In the genomic region with DNA sequence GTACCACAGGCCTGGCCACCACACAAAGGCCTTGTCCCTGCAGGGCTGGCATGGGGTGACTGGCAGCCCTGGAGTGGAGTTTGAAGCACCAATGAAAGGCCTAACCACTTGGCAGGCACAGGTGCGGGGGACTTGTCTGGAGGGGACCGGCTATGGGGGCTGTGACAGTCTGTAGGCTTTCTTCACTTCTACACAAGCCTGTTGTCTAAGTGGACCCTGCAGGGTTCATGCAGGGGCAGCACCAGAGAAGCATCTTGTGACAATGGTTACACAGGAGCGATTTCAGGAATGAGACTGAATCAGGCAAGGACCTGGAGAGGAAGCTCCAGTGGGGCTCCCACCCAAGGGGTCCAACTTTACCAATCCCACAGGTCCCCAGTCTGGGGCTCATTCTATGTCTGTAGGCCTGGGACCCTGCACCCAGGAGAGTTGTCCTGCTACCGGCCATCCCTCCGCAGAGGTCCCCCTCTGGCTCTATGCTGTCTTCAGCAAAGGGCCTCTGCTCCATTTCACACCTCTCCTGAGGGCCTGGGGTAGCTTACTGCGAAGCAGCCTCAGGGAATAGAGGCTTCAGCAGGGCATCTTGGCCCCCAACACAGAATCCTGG, we compare ENCODE assay signal across 22 cellular contexts. TPM values are rescaled to one million over a fixed set of nuclear protein-coding genes. Genes with fewer than 3 reads are reported as not detected.
A peak's percentile ranks its signal among the peaks of the same experiment; 100 is the strongest.
DNase-seq lines count a peak whose midpoint lies in the region; ATAC-seq, FAIRE-seq and TF ChIP-seq lines count a peak whose summit lies in the region.
"Had no signal": no experiment of that assay in that cellular context is flagged by ENCODE, and none has a peak within 500 bp of the region (broad histone marks: within the 10 kb centered on the region; RNA-seq: fewer than 3 reads in every experiment).

No MANE protein-coding gene starts in this region.

- peaks cover 23% of the 10 kb centered on the region for H3K4me1 Mint-ChIP-seq in activated CD4-positive, alpha-beta T cell treated with anti-CD3 and anti-CD28 coated beads for 36 hours
- H3K4me1 Mint-ChIP-seq in CD8-positive, alpha-beta T cell (ENCODE audit: low read depth): peaks cover 49% of the 10 kb centered on the region
- peaks cover 23% of the 10 kb centered on the region for H3K4me1 Mint-ChIP-seq in activated CD8-positive, alpha-beta T cell treated with anti-CD3 and anti-CD28 coated beads for 36 hours (ENCODE audit: low read depth)
- peaks cover 19 to 55% (median 51%) of the 10 kb centered on the region in 4 donors for H3K4me1 Mint-ChIP-seq in naive thymus-derived CD8-positive, alpha-beta T cell

- H3K36me3 Mint-ChIP-seq in activated CD4-positive, alpha-beta T cell treated with anti-CD3 and anti-CD28 coated beads for 36 hours (ENCODE audit: low read depth): peaks cover 12% of the 10 kb centered on the region
- peaks cover 15% of the 10 kb centered on the region for H3K36me3 Mint-ChIP-seq in CD8-positive, alpha-beta T cell
- H3K36me3 Mint-ChIP-seq in activated CD8-positive, alpha-beta T cell treated with anti-CD3 and anti-CD28 coated beads for 36 hours (ENCODE audit: low read depth): peaks cover 13% of the 10 kb centered on the region
- H3K36me3 Mint-ChIP-seq in naive thymus-derived CD8-positive, alpha-beta T cell: peaks cover 0 to 8% (median 0%) of the 10 kb centered on the region in 3 donors

- H3K36me3 ChIP-seq in CD8-positive, alpha-beta T cell (ENCODE audit: insufficient read depth, low read length): no peaks in the 10 kb centered on the region
- H3K36me3 ChIP-seq: ovary had no signal

- CTCF ChIA-PET in activated CD4-positive, alpha-beta T cell treated with anti-CD3 and anti-CD28 coated beads for 36 hours (lab: Charles Lee): no interaction called here
- CTCF ChIA-PET in CD8-positive, alpha-beta T cell (lab: Charles Lee): interaction anchor here (1.1 kb wide), 1 partner anchor 136 kb away, joined by 3 read pairs; no protein-coding TSS in a partner anchor
- CTCF ChIA-PET in activated CD8-positive, alpha-beta T cell treated with anti-CD3 and anti-CD28 coated beads for 36 hours (lab: Charles Lee): no interaction called here

- POLR2A ChIA-PET in activated CD4-positive, alpha-beta T cell treated with anti-CD3 and anti-CD28 coated beads for 36 hours (lab: Charles Lee): no interaction called here
- POLR2A ChIA-PET in CD8-positive, alpha-beta T cell (lab: Charles Lee): interaction anchor here (0.8 kb wide), 1 partner anchor 12 kb away, joined by 3 read pairs; no protein-coding TSS in a partner anchor
- POLR2A ChIA-PET in activated CD8-positive, alpha-beta T cell treated with anti-CD3 and anti-CD28 coated beads for 36 hours (lab: Charles Lee): interaction anchor here (1.5 kb wide), 1 partner anchor 8 kb away, joined by 3 read pairs; no protein-coding TSS in a partner anchor
- POLR2A ChIA-PET in naive thymus-derived CD8-positive, alpha-beta T cell (lab: Charles Lee): interaction anchor here (0.6 to 4.5 kb wide), 2 partner anchors 20 to 164 kb away, joined by 3 to 43 read pairs; partner anchors contain the start of gene ZNF497

- TF ChIP-seq CTCF in CD8-positive, alpha-beta T cell (IDR thresholded peaks at IDR 0.05): no peak
- TF ChIP-seq CTCF in activated CD8-positive, alpha-beta T cell treated with anti-CD3 and anti-CD28 coated beads for 36 hours (IDR thresholded peaks at IDR 0.05): no peak

- H3K27ac Mint-ChIP-seq in activated CD4-positive, alpha-beta T cell treated with anti-CD3 and anti-CD28 coated beads for 36 hours: no peak overlapping the region
- H3K27ac Mint-ChIP-seq in CD8-positive, alpha-beta T cell: peak overlapping the region; percentile 18
- H3K27ac Mint-ChIP-seq in activated CD8-positive, alpha-beta T cell treated with anti-CD3 and anti-CD28 coated beads for 36 hours: no peak overlapping the region
- peak overlapping the region in 7 of 10 donors; percentile 14 to 93 (median 71) for H3K27ac Mint-ChIP-seq in naive thymus-derived CD8-positive, alpha-beta T cell

- no peak for DNase-seq in activated CD4-positive, alpha-beta T cell treated with anti-CD3 and anti-CD28 coated beads for 36 hours
- no peak for DNase-seq in activated CD4-positive, alpha-beta T cell treated with anti-CD3 and anti-CD28 coated beads, Interleukin-2, amount 50 U/mL, for 48 hours
- no peak for DNase-seq in CD8-positive, alpha-beta T cell
- no peak for DNase-seq in activated CD8-positive, alpha-beta T cell treated with anti-CD3 and anti-CD28 coated beads for 36 hours
- no peak for DNase-seq in naive thymus-derived CD8-positive, alpha-beta T cell
- DNase-seq in urothelium cell line (ENCODE audit: low spot score): no peak
- no peak for DNase-seq in HK-2 (ENCODE audit: unreplicated experiment)
- DNase-seq: 8988T; NCI-H1092; NCI-H526; PC-9; SK-N-SH; stimulated activated CD4-positive, alpha-beta T cell treated with anti-CD3 and anti-CD28 coated beads, Interleukin-4, amount 100 ng/mL, for 24 hours; stimulated activated CD8-positive, alpha-beta memory T cell treated with anti-CD3 and anti-CD28 coated beads, Interleukin-4, amount 100 ng/mL, for 48 hours had no signal

- FAIRE-seq in urothelium cell line (lab: Jason Lieb, UNC): no peak
- FAIRE-seq: K562, TTC549 had no signal

- H3K27ac ChIP-seq in CD8-positive, alpha-beta T cell (ENCODE audit: low read depth, low read length): no peak overlapping the region
- H3K27ac ChIP-seq: hepatocyte, ovary, PC-9 had no signal

- peak overlapping the region; percentile 91 for H3K4me3 Mint-ChIP-seq in activated CD4-positive, alpha-beta T cell treated with anti-CD3 and anti-CD28 coated beads for 36 hours
- H3K4me3 Mint-ChIP-seq in CD8-positive, alpha-beta T cell: no peak overlapping the region
- H3K4me3 Mint-ChIP-seq in activated CD8-positive, alpha-beta T cell treated with anti-CD3 and anti-CD28 coated beads for 36 hours: peak overlapping the region; percentile 83
- H3K4me3 Mint-ChIP-seq in naive thymus-derived CD8-positive, alpha-beta T cell: peak overlapping the region in 9 of 10 donors; percentile 10 to 89 (median 63)

- no peaks in the 10 kb centered on the region for H3K9me3 Mint-ChIP-seq in activated CD4-positive, alpha-beta T cell treated with anti-CD3 and anti-CD28 coated beads for 36 hours (ENCODE audit: low read depth)
- H3K9me3 Mint-ChIP-seq in CD8-positive, alpha-beta T cell: no peaks in the 10 kb centered on the region
- H3K9me3 Mint-ChIP-seq in activated CD8-positive, alpha-beta T cell treated with anti-CD3 and anti-CD28 coated beads for 36 hours: no peaks in the 10 kb centered on the region
- no peaks in the 10 kb centered on the region for H3K9me3 Mint-ChIP-seq in naive thymus-derived CD8-positive, alpha-beta T cell

- H3K4me3 ChIP-seq in CD8-positive, alpha-beta T cell (ENCODE audit: low read depth, low read length): no peak overlapping the region
- H3K4me3 ChIP-seq: hepatocyte, K562, ovary had no signal

- H3K27me3 Mint-ChIP-seq in activated CD4-positive, alpha-beta T cell treated with anti-CD3 and anti-CD28 coated beads for 36 hours: no peaks in the 10 kb centered on the region
- H3K27me3 Mint-ChIP-seq in CD8-positive, alpha-beta T cell (ENCODE audit: low read depth): no peaks in the 10 kb centered on the region
- no peaks in the 10 kb centered on the region for H3K27me3 Mint-ChIP-seq in activated CD8-positive, alpha-beta T cell treated with anti-CD3 and anti-CD28 coated beads for 36 hours
- H3K27me3 Mint-ChIP-seq in naive thymus-derived CD8-positive, alpha-beta T cell: peaks cover 0 to 2% (median 0%) of the 10 kb centered on the region in 5 donors

- no peak for ATAC-seq in activated CD4-positive, alpha-beta T cell treated with anti-CD3 and anti-CD28 coated beads for 36 hours
- ATAC-seq in CD8-positive, alpha-beta T cell: no peak
- no peak for ATAC-seq in activated CD8-positive, alpha-beta T cell treated with anti-CD3 and anti-CD28 coated beads for 36 hours
- ATAC-seq in naive thymus-derived CD8-positive, alpha-beta T cell: no peak
- ATAC-seq in GM19467 (IDR thresholded peaks at IDR 0.05; ENCODE audit: unreplicated experiment): no peak
- ATAC-seq: K562 had no signal

- H3K4me1 ChIP-seq in CD8-positive, alpha-beta T cell (ENCODE audit: insufficient read depth, low read length): peaks cover 43% of the 10 kb centered on the region

- H3K9me3 ChIP-seq in CD8-positive, alpha-beta T cell (ENCODE audit: low read length): no peaks in the 10 kb centered on the region
- H3K9me3 ChIP-seq: ovary, SK-N-SH had no signal

- H3K27me3 ChIP-seq in CD8-positive, alpha-beta T cell (ENCODE audit: insufficient read depth, low read length): no peaks in the 10 kb centered on the region
- H3K27me3 ChIP-seq: hepatocyte, ovary had no signal

- intact Hi-C loops in activated CD4-positive, alpha-beta T cell treated with anti-CD3 and anti-CD28 coated beads for 36 hours (cut with DNase I, micrococcal nuclease): no loop called here
- intact Hi-C loops in CD8-positive, alpha-beta T cell (cut with DNase I, micrococcal nuclease): loop anchor here in 1 of 2 experiments (10.0 kb wide), 1 partner anchor 568 kb away; the partner anchor contains the start of gene ZNF552
- intact Hi-C loops in activated CD8-positive, alpha-beta T cell treated with anti-CD3 and anti-CD28 coated beads for 36 hours (cut with micrococcal nuclease): no loop called here

RNA-seq across cellular contexts. Expression of gene ZNF837, which starts 2.3 kb away (rescaled TPM):
- total RNA-seq in activated CD4-positive, alpha-beta T cell treated with anti-CD3 and anti-CD28 coated beads for 36 hours: 1 to 10 TPM; 2.0 to 2.5 TPM
- total RNA-seq in CD8-positive, alpha-beta T cell: 1 to 10 TPM; 1.2 to 1.3 TPM
- total RNA-seq in activated CD8-positive, alpha-beta T cell treated with anti-CD3 and anti-CD28 coated beads for 36 hours: 1 to 10 TPM; 1.5 to 1.6 TPM
- total RNA-seq in naive thymus-derived CD8-positive, alpha-beta T cell: 1 to 10 TPM; 5.6 to 5.8 TPM
- 10 to 100 TPM in 1 of 3 donors, 1 to 10 TPM in 2; 4.2 to 14.3 (median 9.9) TPM for polyA plus RNA-seq in naive thymus-derived CD8-positive, alpha-beta T cell

RNA-seq across cellular contexts. Expression of gene RPS5, which starts 4.0 kb away (rescaled TPM):
- total RNA-seq in activated CD4-positive, alpha-beta T cell treated with anti-CD3 and anti-CD28 coated beads for 36 hours: 1,000 to 10,000 TPM; 1,234 to 1,535 TPM
- total RNA-seq in CD8-positive, alpha-beta T cell: 1,000 to 10,000 TPM; 1,884 to 1,887 TPM
- 1,000 to 10,000 TPM; 1,906 to 1,936 TPM for total RNA-seq in activated CD8-positive, alpha-beta T cell treated with anti-CD3 and anti-CD28 coated beads for 36 hours
- total RNA-seq in naive thymus-derived CD8-positive, alpha-beta T cell: 1,000 to 10,000 TPM; 1,656 to 1,664 TPM
- 1,000 to 10,000 TPM; 1,899 to 2,106 (median 2,080) TPM for polyA plus RNA-seq in naive thymus-derived CD8-positive, alpha-beta T cell

RNA-seq across cellular contexts. Expression of gene RNF225, which starts 12.4 kb away (rescaled TPM):
- total RNA-seq in activated CD4-positive, alpha-beta T cell treated with anti-CD3 and anti-CD28 coated beads for 36 hours: under 1 TPM; 0.25 to 0.56 TPM
- total RNA-seq in CD8-positive, alpha-beta T cell: under 1 TPM in 1 of 2 experiments, not detected in 1; 0.76 TPM
- total RNA-seq in activated CD8-positive, alpha-beta T cell treated with anti-CD3 and anti-CD28 coated beads for 36 hours: 1 to 10 TPM in 1 of 2 experiments, under 1 TPM in 1; 0.81 to 1.1 TPM
- total RNA-seq in naive thymus-derived CD8-positive, alpha-beta T cell: 1 to 10 TPM in 1 of 2 experiments, under 1 TPM in 1; 0.39 to 1.2 TPM
- polyA plus RNA-seq in naive thymus-derived CD8-positive, alpha-beta T cell: not detected
- total RNA-seq: Daoy, hepatocyte, kidney epithelial cell, ovary had no signal
- polyA plus RNA-seq: hepatocyte, K562, ovary, thymus had no signal

RNA-seq across cellular contexts. Expression of gene ZNF497, which starts 20.5 kb away (rescaled TPM):
- 1 to 10 TPM; 1.1 to 1.5 TPM for total RNA-seq in activated CD4-positive, alpha-beta T cell treated with anti-CD3 and anti-CD28 coated beads for 36 hours
- 1 to 10 TPM in 1 of 2 experiments, under 1 TPM in 1; 0.79 to 1.2 TPM for total RNA-seq in CD8-positive, alpha-beta T cell
- 1 to 10 TPM; 1.3 to 1.6 TPM for total RNA-seq in activated CD8-positive, alpha-beta T cell treated with anti-CD3 and anti-CD28 coated beads for 36 hours
- 1 to 10 TPM; 4.7 to 6.6 TPM for total RNA-seq in naive thymus-derived CD8-positive, alpha-beta T cell
- 1 to 10 TPM; 1.8 to 2.2 (median 1.9) TPM for polyA plus RNA-seq in naive thymus-derived CD8-positive, alpha-beta T cell

RNA-seq across cellular contexts. Expression of gene ZNF584, which starts 25.3 kb away (rescaled TPM):
- 10 to 100 TPM in 1 of 2 experiments, 1 to 10 TPM in 1; 9.9 to 11.2 TPM for total RNA-seq in activated CD4-positive, alpha-beta T cell treated with anti-CD3 and anti-CD28 coated beads for 36 hours
- 1 to 10 TPM; 1.2 to 1.7 TPM for total RNA-seq in CD8-positive, alpha-beta T cell
- 10 to 100 TPM; 12.0 to 14.3 TPM for total RNA-seq in activated CD8-positive, alpha-beta T cell treated with anti-CD3 and anti-CD28 coated beads for 36 hours
- 10 to 100 TPM; 10.6 to 10.7 TPM for total RNA-seq in naive thymus-derived CD8-positive, alpha-beta T cell
- 1 to 10 TPM; 6.3 to 6.5 (median 6.4) TPM for polyA plus RNA-seq in naive thymus-derived CD8-positive, alpha-beta T cell

Comparison
In these comparisons a context has a peak if more than half of its experiments do, and no peak if none do; other contexts are left out.
1. H3K27ac Mint-ChIP-seq: peak in CD8-positive, alpha-beta T cell (single experiment) and naive thymus-derived CD8-positive, alpha-beta T cell (7 of 10); none in activated CD4-positive, alpha-beta T cell treated with anti-CD3 and anti-CD28 coated beads for 36 hours (single experiment) and activated CD8-positive, alpha-beta T cell treated with anti-CD3 and anti-CD28 coated beads for 36 hours (single experiment).